In the genomic region with DNA sequence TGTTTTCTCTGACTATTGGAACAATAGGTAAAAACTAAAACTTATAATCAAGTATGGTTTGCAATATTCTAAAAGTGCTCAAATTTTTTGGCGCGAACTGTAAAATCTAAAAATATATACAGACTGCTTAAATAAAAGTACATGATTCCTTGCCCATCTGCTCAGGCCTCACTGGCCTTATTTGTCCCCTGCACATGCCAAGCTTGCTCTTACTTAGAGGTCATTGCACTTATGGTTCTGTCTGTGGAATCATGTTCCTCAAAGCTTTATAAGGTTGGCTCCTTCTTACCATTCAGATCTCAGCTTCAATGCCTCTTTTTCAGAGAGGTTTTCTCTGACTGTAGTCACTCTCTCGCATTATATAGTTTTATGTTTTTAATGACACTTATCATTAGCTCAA, we compare ENCODE assay signal across 24 cellular contexts.
"Had no signal": no experiment of that assay in that cellular context is flagged by ENCODE, and none has a peak within 500 bp of the region (broad histone marks: within the 10 kb centered on the region; RNA-seq: fewer than 3 reads in every experiment).

No MANE protein-coding gene starts in this region.

- H3K9me3 ChIP-seq: colonic mucosa, gastroesophageal sphincter, lower lobe of right lung, pancreas, right lobe of liver, thoracic aorta, tibial nerve, upper lobe of left lung had no signal

- H3K36me3 ChIP-seq: colonic mucosa, gastroesophageal sphincter, lower lobe of right lung, pancreas, right lobe of liver, thoracic aorta, tibial nerve, upper lobe of left lung had no signal

- H3K4me3 ChIP-seq: colonic mucosa, gastroesophageal sphincter, lower lobe of right lung, pancreas, right lobe of liver, thoracic aorta, tibial nerve, upper lobe of left lung had no signal

- H3K27me3 ChIP-seq: colonic mucosa, foreskin keratinocyte, gastroesophageal sphincter, pancreas, right lobe of liver, tibial nerve, upper lobe of left lung had no signal

- H3K4me1 ChIP-seq: colonic mucosa, foreskin keratinocyte, lower lobe of right lung, pancreas, right lobe of liver, upper lobe of left lung had no signal

- H3K4me1 Mint-ChIP-seq: immature natural killer cell; stimulated activated naive B cell treated with anti-CD40 and anti-IgM and Interleukin-4, amounts not matched to agents 10 μg/mL and 1 μg/mL and 100 μg/mL, for 72 hours had no signal

- H3K27ac Mint-ChIP-seq: dendritic cell treated with granulocyte-macrophage colony-stimulating factor and Interleukin-4, amounts not matched to agents 40 ng/mL and 50 ng/mL, for 4 days; endodermal cell; immature natural killer cell; stimulated activated naive B cell treated with anti-CD40 and anti-IgM and Interleukin-4, amounts not matched to agents 10 μg/mL and 1 μg/mL and 100 μg/mL, for 72 hours; stimulated activated naive CD8-positive, alpha-beta T cell treated with anti-CD3 and anti-CD28 coated beads, Interleukin-15, Interleukin-2, amounts not matched to agents 100 ng/mL and 50 ng/mL, for 24 hours had no signal

- H3K4me3 Mint-ChIP-seq: dendritic cell treated with granulocyte-macrophage colony-stimulating factor and Interleukin-4, amounts not matched to agents 40 ng/mL and 50 ng/mL, for 4 days; endodermal cell; immature natural killer cell; naive thymus-derived CD8-positive, alpha-beta T cell; stimulated activated naive B cell treated with anti-CD40 and anti-IgM and Interleukin-4, amounts not matched to agents 10 μg/mL and 1 μg/mL and 100 μg/mL, for 72 hours; stimulated activated naive CD8-positive, alpha-beta T cell treated with anti-CD3 and anti-CD28 coated beads, Interleukin-15, Interleukin-2, amounts not matched to agents 100 ng/mL and 50 ng/mL, for 24 hours had no signal

- H3K9me3 Mint-ChIP-seq: dendritic cell treated with granulocyte-macrophage colony-stimulating factor and Interleukin-4, amounts not matched to agents 40 ng/mL and 50 ng/mL, for 4 days; endodermal cell; stimulated activated naive B cell treated with anti-CD40 and anti-IgM and Interleukin-4, amounts not matched to agents 10 μg/mL and 1 μg/mL and 100 μg/mL, for 72 hours; stimulated activated naive CD8-positive, alpha-beta T cell treated with anti-CD3 and anti-CD28 coated beads, Interleukin-15, Interleukin-2, amounts not matched to agents 100 ng/mL and 50 ng/mL, for 24 hours had no signal

- ATAC-seq: esophagus mucosa; foreskin keratinocyte; gastroesophageal sphincter; lower lobe of right lung; naive thymus-derived CD8-positive, alpha-beta T cell; pancreas; right lobe of liver; stimulated activated naive B cell treated with anti-CD40 and anti-IgM and Interleukin-4, amounts not matched to agents 10 μg/mL and 1 μg/mL and 100 μg/mL, for 72 hours had no signal

- H3K36me3 Mint-ChIP-seq: immature natural killer cell; naive thymus-derived CD8-positive, alpha-beta T cell; stimulated activated naive B cell treated with anti-CD40 and anti-IgM and Interleukin-4, amounts not matched to agents 10 μg/mL and 1 μg/mL and 100 μg/mL, for 72 hours had no signal

- DNase-seq: colonic mucosa; effector CD8-positive, alpha-beta T cell; endodermal cell; foreskin keratinocyte; hypothalamus; immature natural killer cell; lower lobe of right lung; naive thymus-derived CD8-positive, alpha-beta T cell; occipital lobe; pancreas; retina; right lobe of liver; small intestine; stimulated activated CD4-positive, alpha-beta T cell treated with anti-CD3 and anti-CD28 coated beads, Interleukin-15, amount 100 ng/mL, for 24 hours; stimulated activated CD4-positive, alpha-beta T cell treated with anti-CD3 and anti-CD28 coated beads, Interleukin-2, amount 100 ng/mL, for 48 hours; stimulated activated naive B cell treated with anti-CD40 and anti-IgM and Interleukin-4, amounts not matched to agents 10 μg/mL and 1 μg/mL and 100 μg/mL, for 72 hours; upper lobe of left lung had no signal

- H3K27ac ChIP-seq: colonic mucosa, epithelial cell of prostate, foreskin keratinocyte, gastroesophageal sphincter, lower lobe of right lung, pancreas, right lobe of liver, thoracic aorta, tibial nerve, upper lobe of left lung had no signal

- H3K27me3 Mint-ChIP-seq: stimulated activated naive CD8-positive, alpha-beta T cell treated with anti-CD3 and anti-CD28 coated beads, Interleukin-15, Interleukin-2, amounts not matched to agents 100 ng/mL and 50 ng/mL, for 24 hours had no signal
